37 cellular contexts compared by ENCODE assay signal in genomic region chr12:52807544-52808470, GRCh38. TPM values are rescaled to one million over a fixed set of nuclear protein-coding genes. Genes with fewer than 3 reads are reported as not detected.
"Had no signal": no experiment of that assay in that cellular context is flagged by ENCODE, and none has a peak within 500 bp of the region (broad histone marks: within the 10 kb centered on the region; RNA-seq: fewer than 3 reads in every experiment).

No MANE protein-coding gene starts in this region.

- H3K4me3 ChIP-seq: adrenal gland, body of pancreas, esophagus squamous epithelium, gastroesophageal sphincter had no signal

- FAIRE-seq: colon, endometrium, endothelial cell of umbilical vein had no signal

- DNase-seq: activated B cell treated with CpG ODN at 0.5 μM for 24 hours; activated CD4-positive, alpha-beta T cell treated with anti-CD3 and anti-CD28 coated beads for 48 hours; activated CD4-positive, alpha-beta T cell treated with anti-CD3 and anti-CD28 coated beads, Interleukin-2, amount 50 U/mL, for 1 hour; activated CD4-positive, alpha-beta T cell treated with anti-CD3 and anti-CD28 coated beads, Interleukin-2, amount 50 U/mL, for 48 hours; activated CD8-positive, alpha-beta memory T cell treated with anti-CD3 and anti-CD28 coated beads for 24 hours; activated CD8-positive, alpha-beta T cell treated with anti-CD3 and anti-CD28 coated beads for 36 hours; activated naive CD4-positive, alpha-beta T cell treated with anti-CD3 and anti-CD28 coated beads for 36 hours; activated naive CD8-positive, alpha-beta T cell treated with anti-CD3 and anti-CD28 coated beads for 36 hours; activated naive CD8-positive, alpha-beta T cell treated with anti-CD3 and anti-CD28 coated beads, Interleukin-2, amount 50 U/mL, for 24 hours; activated T-cell treated with anti-CD3 and anti-CD28 coated beads, Interleukin-2, amount 50 U/mL, for 4 hours; adrenal gland; amygdala; aorta; body of pancreas; caudate nucleus; cortex of kidney; dermis blood vessel endothelial cell; effector CD4-positive, alpha-beta T cell; effector memory CD8-positive, alpha-beta T cell; esophagus squamous epithelium; foreskin melanocyte; T-helper 1 cell; T-helper 17 cell; T1000; WERI-Rb-1 had no signal

- ATAC-seq: activated CD4-positive, CD25-positive, alpha-beta regulatory T cell treated with anti-CD3 and anti-CD28 coated beads, Interleukin-2, amount 50 U/mL, for 24 hours; activated CD8-positive, alpha-beta T cell treated with anti-CD3 and anti-CD28 coated beads for 36 hours; activated naive CD8-positive, alpha-beta T cell treated with anti-CD3 and anti-CD28 coated beads, Interleukin-2, amount 50 U/mL, for 24 hours; activated T-cell treated with anti-CD3 and anti-CD28 coated beads, Interleukin-2, amount 50 U/mL, for 4 hours; body of pancreas; effector memory CD8-positive, alpha-beta T cell; gastroesophageal sphincter; T-helper 17 cell had no signal

- H3K27ac ChIP-seq: adrenal gland, body of pancreas, epithelial cell of prostate, esophagus squamous epithelium, gastroesophageal sphincter, WERI-Rb-1 had no signal

- H3K27me3 ChIP-seq: adrenal gland, body of pancreas, esophagus squamous epithelium had no signal

- H3K36me3 ChIP-seq: adrenal gland, gastroesophageal sphincter, WERI-Rb-1 had no signal

- H3K4me1 ChIP-seq: adrenal gland, body of pancreas, gastroesophageal sphincter had no signal

- H3K9me3 ChIP-seq: adrenal gland, body of pancreas, esophagus squamous epithelium, gastroesophageal sphincter had no signal

RNA-seq across cellular contexts. Expression of gene KRT4, which starts 6.1 kb away (rescaled TPM):
- total RNA-seq: activated B cell treated with CpG ODN at 0.5 μM for 24 hours; activated naive CD4-positive, alpha-beta T cell treated with anti-CD3 and anti-CD28 coated beads for 36 hours; activated T-cell treated with anti-CD3 and anti-CD28 coated beads, Interleukin-2, amount 50 U/mL, for 4 hours; activated T-helper 1 cell treated with anti-CD3 and anti-CD28 coated beads, Interleukin-12 subunit alpha, Interleukin-12 subunit beta, Interleukin-2, Interleukin-4 antibody, amounts not matched to agents 30 ng/mL and 10 ng/mL and 1 ng/mL, durations not matched to agents 14 hours and 24 hours and 36 hours; activated T-helper 2 cell treated with anti-CD3 and anti-CD28 coated beads, Interferon-gamma antibody, Interleukin-2, Interleukin-4, amounts not matched to agents 10 μg/mL and 5 μg/mL and 100 μg/mL, durations not matched to agents 14 hours and 24 hours and 36 hours; aorta; dermis blood vessel endothelial cell; endothelial cell of umbilical vein; fibroblast of villous mesenchyme; glomerular endothelial cell; T-helper 17 cell had no signal
- polyA plus RNA-seq: endothelial cell of umbilical vein had no signal

RNA-seq across cellular contexts. Expression of gene KRT3, which starts 11.9 kb away (rescaled TPM):
- total RNA-seq: activated B cell treated with CpG ODN at 0.5 μM for 24 hours; activated CD8-positive, alpha-beta T cell treated with anti-CD3 and anti-CD28 coated beads for 36 hours; activated naive CD4-positive, alpha-beta T cell treated with anti-CD3 and anti-CD28 coated beads for 36 hours; activated naive CD8-positive, alpha-beta T cell treated with anti-CD3 and anti-CD28 coated beads for 36 hours; activated T-cell treated with anti-CD3 and anti-CD28 coated beads, Interleukin-2, amount 50 U/mL, for 4 hours; activated T-helper 2 cell treated with anti-CD3 and anti-CD28 coated beads, Interferon-gamma antibody, Interleukin-2, Interleukin-4, amounts not matched to agents 10 μg/mL and 5 μg/mL and 100 μg/mL, durations not matched to agents 14 hours and 24 hours and 36 hours; adrenal gland; aorta; body of pancreas; chondrocyte; dermis blood vessel endothelial cell; endothelial cell of umbilical vein; fibroblast of lung; fibroblast of villous mesenchyme; gastroesophageal sphincter; T-helper 17 cell had no signal
- polyA plus RNA-seq: adrenal gland, aorta, endothelial cell of umbilical vein, fibroblast of lung had no signal

RNA-seq across cellular contexts. Expression of gene KRT79, which starts 26.3 kb away (rescaled TPM):
- total RNA-seq: activated B cell treated with CpG ODN at 0.5 μM for 24 hours; activated naive CD4-positive, alpha-beta T cell treated with anti-CD3 and anti-CD28 coated beads for 36 hours; activated T-helper 1 cell treated with anti-CD3 and anti-CD28 coated beads, Interleukin-12 subunit alpha, Interleukin-12 subunit beta, Interleukin-2, Interleukin-4 antibody, amounts not matched to agents 30 ng/mL and 10 ng/mL and 1 ng/mL, durations not matched to agents 14 hours and 24 hours and 36 hours; activated T-helper 2 cell treated with anti-CD3 and anti-CD28 coated beads, Interferon-gamma antibody, Interleukin-2, Interleukin-4, amounts not matched to agents 10 μg/mL and 5 μg/mL and 100 μg/mL, durations not matched to agents 14 hours and 24 hours and 36 hours; adrenal gland; aorta; body of pancreas; dermis blood vessel endothelial cell; endothelial cell of umbilical vein; fibroblast of lung; fibroblast of villous mesenchyme; gastroesophageal sphincter; T-helper 17 cell had no signal
- polyA plus RNA-seq: aorta, endothelial cell of umbilical vein, fibroblast of lung had no signal

RNA-seq across cellular contexts. Expression of gene KRT76, which starts 30.7 kb away (rescaled TPM):
- total RNA-seq: activated B cell treated with CpG ODN at 0.5 μM for 24 hours; activated CD8-positive, alpha-beta T cell treated with anti-CD3 and anti-CD28 coated beads for 36 hours; activated naive CD4-positive, alpha-beta T cell treated with anti-CD3 and anti-CD28 coated beads for 36 hours; activated naive CD8-positive, alpha-beta T cell treated with anti-CD3 and anti-CD28 coated beads for 36 hours; activated T-cell treated with anti-CD3 and anti-CD28 coated beads, Interleukin-2, amount 50 U/mL, for 4 hours; activated T-helper 1 cell treated with anti-CD3 and anti-CD28 coated beads, Interleukin-12 subunit alpha, Interleukin-12 subunit beta, Interleukin-2, Interleukin-4 antibody, amounts not matched to agents 30 ng/mL and 10 ng/mL and 1 ng/mL, durations not matched to agents 14 hours and 24 hours and 36 hours; activated T-helper 2 cell treated with anti-CD3 and anti-CD28 coated beads, Interferon-gamma antibody, Interleukin-2, Interleukin-4, amounts not matched to agents 10 μg/mL and 5 μg/mL and 100 μg/mL, durations not matched to agents 14 hours and 24 hours and 36 hours; adrenal gland; aorta; body of pancreas; chondrocyte; dermis blood vessel endothelial cell; endothelial cell of umbilical vein; esophagus squamous epithelium; fibroblast of lung; fibroblast of villous mesenchyme; glomerular endothelial cell; T-helper 17 cell had no signal
- polyA plus RNA-seq: adrenal gland, aorta, endothelial cell of umbilical vein, fibroblast of lung had no signal

RNA-seq across cellular contexts. Expression of gene KRT78, which starts 41.0 kb away (rescaled TPM):
- total RNA-seq: activated B cell treated with CpG ODN at 0.5 μM for 24 hours; activated CD8-positive, alpha-beta T cell treated with anti-CD3 and anti-CD28 coated beads for 36 hours; activated naive CD4-positive, alpha-beta T cell treated with anti-CD3 and anti-CD28 coated beads for 36 hours; activated naive CD8-positive, alpha-beta T cell treated with anti-CD3 and anti-CD28 coated beads for 36 hours; activated T-cell treated with anti-CD3 and anti-CD28 coated beads, Interleukin-2, amount 50 U/mL, for 4 hours; activated T-helper 1 cell treated with anti-CD3 and anti-CD28 coated beads, Interleukin-12 subunit alpha, Interleukin-12 subunit beta, Interleukin-2, Interleukin-4 antibody, amounts not matched to agents 30 ng/mL and 10 ng/mL and 1 ng/mL, durations not matched to agents 14 hours and 24 hours and 36 hours; activated T-helper 2 cell treated with anti-CD3 and anti-CD28 coated beads, Interferon-gamma antibody, Interleukin-2, Interleukin-4, amounts not matched to agents 10 μg/mL and 5 μg/mL and 100 μg/mL, durations not matched to agents 14 hours and 24 hours and 36 hours; adrenal gland; aorta; body of pancreas; chondrocyte; dermis blood vessel endothelial cell; endothelial cell of umbilical vein; fibroblast of lung; fibroblast of villous mesenchyme; glomerular endothelial cell; T-helper 17 cell had no signal
- polyA plus RNA-seq: endothelial cell of umbilical vein, fibroblast of lung had no signal
